ENCODE assay signal across 14 cellular contexts in genomic region chr12:122696922-122697321, GRCh38. TPM values are rescaled to one million over a fixed set of nuclear protein-coding genes. Genes with fewer than 3 reads are reported as not detected.
DNase-seq lines count a peak whose midpoint lies in the region; ATAC-seq, FAIRE-seq and TF ChIP-seq lines count a peak whose summit lies in the region.
"Not testable (repeated sequence)": the region's sequence is repeated elsewhere in the genome, so short reads cannot be mapped to it uniquely, and the experiment has no call there.
"Had no signal": no experiment of that assay in that cellular context is flagged by ENCODE, and none has a peak within 500 bp of the region (broad histone marks: within the 10 kb centered on the region; RNA-seq: fewer than 3 reads in every experiment).

No MANE protein-coding gene starts in this region.

- H3K27me3 ChIP-seq in Caco-2 (replicated peaks; ENCODE audit: control insufficient read depth, insufficient read depth, low read length); RWPE2 (ENCODE audit: insufficient read depth, poor library complexity, severe bottlenecking); mammary epithelial cell (ENCODE audit: insufficient read depth, low read length); esophagus (ENCODE audit: control insufficient read depth in 1 of 2, insufficient read depth in 2 of 2, low read length in 2 of 2); keratinocyte (ENCODE audit: control insufficient read depth, extremely low read depth, insufficient read depth, low read length); trophoblast cell (ENCODE audit: insufficient read depth, low read length): not testable (repeated sequence)

- H4K12ac ChIP-seq in trophoblast cell (ENCODE audit: low read depth, low read length): not testable (repeated sequence)

- not testable (repeated sequence) for H3K27me3 Mint-ChIP-seq in Caco-2 (ENCODE audit: insufficient read depth, unreplicated experiment); stimulated activated naive B cell treated with anti-CD40 and anti-IgM and Interleukin-4, amounts not matched to agents 10 μg/mL and 1 μg/mL and 100 μg/mL, for 72 hours

- H3K27ac Mint-ChIP-seq in Caco-2 (ENCODE audit: unreplicated experiment): peak overlapping the region; percentile 36
- H3K27ac Mint-ChIP-seq in stimulated activated naive B cell treated with anti-CD40 and anti-IgM and Interleukin-4, amounts not matched to agents 10 μg/mL and 1 μg/mL and 100 μg/mL, for 72 hours: peak overlapping the region; percentile 65

- not testable (repeated sequence) for H3K79me2 ChIP-seq in mammary epithelial cell (ENCODE audit: insufficient read depth, low read length); keratinocyte (ENCODE audit: control insufficient read depth, insufficient read depth, low read length); trophoblast cell (ENCODE audit: control insufficient read depth, insufficient read depth, low read length, poor library complexity)

- not testable (repeated sequence) for H2BK5ac ChIP-seq in trophoblast cell (ENCODE audit: low read depth, low read length, poor library complexity)

- H4K8ac ChIP-seq in trophoblast cell (ENCODE audit: low read depth, low read length): not testable (repeated sequence)

- not testable (repeated sequence) for H3K9me3 ChIP-seq in Caco-2; RWPE2 (ENCODE audit: severe bottlenecking); mammary epithelial cell (replicated peaks; ENCODE audit: insufficient read depth, low read length); esophagus (ENCODE audit: control insufficient read depth in 2 of 2, insufficient read depth in 1 of 2, low read depth in 1 of 2, low read length in 1 of 2); keratinocyte (ENCODE audit: control insufficient read depth, low read depth, low read length); trophoblast cell (ENCODE audit: insufficient read depth, low read depth, low read length)

- CTCF ChIA-PET in Caco-2 (lab: Charles Lee); mammary epithelial cell (lab: Charles Lee; ENCODE audit: low non-redundant PET): not testable (repeated sequence)

- H3K4me3 Mint-ChIP-seq in Caco-2 (ENCODE audit: unreplicated experiment): peak overlapping the region; percentile 51
- not testable (repeated sequence) for H3K4me3 Mint-ChIP-seq in stimulated activated naive B cell treated with anti-CD40 and anti-IgM and Interleukin-4, amounts not matched to agents 10 μg/mL and 1 μg/mL and 100 μg/mL, for 72 hours

- 33% methylated on average over 2 of the region's 2 CpGs for WGBS in mammary epithelial cell (ENCODE audit: low coverage, missing lambda C conversion rate)
- 47 to 67% methylated on average over 2 of the region's 2 CpGs for WGBS in esophagus, 2 donors
- WGBS in trophoblast cell (ENCODE audit: extremely low coverage, insufficient coverage, insufficient read length): no CpG with 5 or more reads among the region's 2 CpGs

- not testable (repeated sequence) for H3K4me3 ChIP-seq in Caco-2 (ENCODE audit: low read depth, low read length); RWPE2 (ENCODE audit: severe bottlenecking); mammary epithelial cell (replicated peaks in 1 of 3; ENCODE audit: insufficient read depth in 1 of 3, low read depth in 2 of 3, low read length in 3 of 3); esophagus (ENCODE audit: low read depth in 1 of 2, low read length in 2 of 2); keratinocyte (ENCODE audit: control insufficient read depth in 2 of 3, extremely low read depth in 1 of 3, insufficient read depth in 2 of 3, low read depth in 1 of 3, low read length in 3 of 3); trophoblast cell (ENCODE audit: low read depth, low read length)

- H2BK12ac ChIP-seq in trophoblast cell (ENCODE audit: low read length): not testable (repeated sequence)

- not testable (repeated sequence) for BruUV-seq in Caco-2 (replicated peaks; lab: Mats Ljungman, UMichigan); mammary epithelial cell (replicated peaks; lab: Mats Ljungman, UMichigan)

- not testable (repeated sequence) for H3K36me3 Mint-ChIP-seq in Caco-2 (ENCODE audit: insufficient read depth, unreplicated experiment); stimulated activated naive B cell treated with anti-CD40 and anti-IgM and Interleukin-4, amounts not matched to agents 10 μg/mL and 1 μg/mL and 100 μg/mL, for 72 hours

- not testable (repeated sequence) for H3K9me1 ChIP-seq in keratinocyte (ENCODE audit: control insufficient read depth, extremely low read depth, insufficient read depth, low read length)

- not testable (repeated sequence) for H3K4ac ChIP-seq in trophoblast cell (ENCODE audit: low read depth, low read length)

- dilution Hi-C loops in mammary epithelial cell (cut with HindIII; ENCODE audit: low sequenced_read_pairs); keratinocyte (cut with MboI; ENCODE audit: extremely low pct_ligation_motif_present, low sequenced_read_pairs): not testable (repeated sequence)

- not testable (repeated sequence) for H3K18ac ChIP-seq in trophoblast cell (ENCODE audit: low read length)

- in situ Hi-C loops in mammary epithelial cell (cut with MboI; ENCODE audit: low sequenced_read_pairs in 2 of 2): not testable (repeated sequence)

- H3K9ac ChIP-seq in mammary epithelial cell (ENCODE audit: insufficient read depth, low read length); keratinocyte (ENCODE audit: control insufficient read depth, extremely low read depth, insufficient read depth, low read length); trophoblast cell (ENCODE audit: low read length): not testable (repeated sequence)

- H2AK5ac ChIP-seq in trophoblast cell (ENCODE audit: low read length): not testable (repeated sequence)

- H3K23ac ChIP-seq in trophoblast cell (ENCODE audit: low read length): not testable (repeated sequence)

- not testable (repeated sequence) for H3K14ac ChIP-seq in trophoblast cell (ENCODE audit: low read length)

- H3K36me3 ChIP-seq in Caco-2 (ENCODE audit: control insufficient read depth, insufficient read depth, low read length); RWPE2 (ENCODE audit: low read depth); mammary epithelial cell (ENCODE audit: insufficient read depth, low read length); esophagus (ENCODE audit: control insufficient read depth in 2 of 2, insufficient read depth in 2 of 2, low read length in 1 of 2); keratinocyte (ENCODE audit: control insufficient read depth in 2 of 2, extremely low read depth in 1 of 2, insufficient read depth in 2 of 2, low read length in 2 of 2); trophoblast cell (ENCODE audit: control insufficient read depth in 1 of 2, insufficient read depth in 2 of 2, low read length in 2 of 2): not testable (repeated sequence)

- H3K4me2 ChIP-seq in mammary epithelial cell (ENCODE audit: insufficient read depth, low read depth, low read length) (peak overlapping the region; percentile 54), keratinocyte (ENCODE audit: control insufficient read depth, extremely low read depth, insufficient read depth, low read depth, low read length) (peak overlapping the region; percentile 48), trophoblast cell (ENCODE audit: low read length) (peak overlapping the region; percentile 41)

- intact Hi-C loops in Caco-2 (cut with micrococcal nuclease; ENCODE audit: unreplicated experiment); mammary epithelial cell (cut with micrococcal nuclease): not testable (repeated sequence)

- peak; percentile 28; the same call in 1 of the 3 replicates for ATAC-seq in RWPE2 (ENCODE audit: low read depth)
- not testable (repeated sequence) for ATAC-seq in stimulated activated naive B cell treated with anti-CD40 and anti-IgM and Interleukin-4, amounts not matched to agents 10 μg/mL and 1 μg/mL and 100 μg/mL, for 72 hours (replicated peaks)

- not testable (repeated sequence) for H4K20me1 ChIP-seq in mammary epithelial cell (ENCODE audit: insufficient read depth, low read length); keratinocyte (ENCODE audit: control insufficient read depth, extremely low read depth, insufficient read depth, low read length)

- not testable (repeated sequence) for H3K79me1 ChIP-seq in trophoblast cell (ENCODE audit: low read length)

- H3K27ac ChIP-seq in RWPE2 (ENCODE audit: poor library complexity, severe bottlenecking) (peak overlapping the region; percentile 39), esophagus (ENCODE audit: low read depth in 2 of 2, low read length in 1 of 2) (peak overlapping the region; percentile 13 to 27), trophoblast cell (ENCODE audit: low read depth, low read length) (peak overlapping the region; percentile 77)
- not testable (repeated sequence) for H3K27ac ChIP-seq in mammary epithelial cell (ENCODE audit: insufficient read depth, low read depth, low read length); keratinocyte (ENCODE audit: control insufficient read depth, insufficient read depth, low read length)

- peak; percentile 38 to 50 for DNase-seq in Caco-2
- DNase-seq in HT-29 (ENCODE audit: low spot score): peak; percentile 77
- not testable (repeated sequence) for DNase-seq in RWPE2 (ENCODE audit: low spot score); mammary epithelial cell; keratinocyte (ENCODE audit: low read depth, low spot score); stimulated activated naive B cell treated with anti-CD40 and anti-IgM and Interleukin-4, amounts not matched to agents 10 μg/mL and 1 μg/mL and 100 μg/mL, for 72 hours
- peak; percentile 39 to 77 for DNase-seq in trophoblast cell

- not testable (repeated sequence) for H4K91ac ChIP-seq in trophoblast cell (ENCODE audit: low read depth, low read length)

- H3K9me3 Mint-ChIP-seq in Caco-2 (ENCODE audit: unreplicated experiment); stimulated activated naive B cell treated with anti-CD40 and anti-IgM and Interleukin-4, amounts not matched to agents 10 μg/mL and 1 μg/mL and 100 μg/mL, for 72 hours: not testable (repeated sequence)

- peak; percentile 17 for FAIRE-seq in keratinocyte (lab: Jason Lieb, UNC)

- H3K4me1 Mint-ChIP-seq in Caco-2 (ENCODE audit: low read depth, unreplicated experiment): peaks cover 30% of the 10 kb centered on the region
- not testable (repeated sequence) for H3K4me1 Mint-ChIP-seq in stimulated activated naive B cell treated with anti-CD40 and anti-IgM and Interleukin-4, amounts not matched to agents 10 μg/mL and 1 μg/mL and 100 μg/mL, for 72 hours

- not testable (repeated sequence) for TF ChIP-seq CTCF in Caco-2 (IDR thresholded peaks at IDR 0.05; ENCODE audit: insufficient read depth in 1 of 2, low read depth in 1 of 2, low read length in 1 of 2, severe bottlenecking in 1 of 2, unreplicated experiment in 1 of 2); RWPE2 (IDR thresholded peaks at IDR 0.05; ENCODE audit: poor library complexity, severe bottlenecking); mammary epithelial cell (conservative IDR thresholded peaks at IDR 0.05 in 1 of 2, IDR thresholded peaks at IDR 0.05 in 1 of 2; ENCODE audit: extremely low read depth in 1 of 2, insufficient read depth in 1 of 2, low read depth in 1 of 2, low read length in 2 of 2); keratinocyte (optimal IDR thresholded peaks at IDR 0.05 in 1 of 3, IDR thresholded peaks at IDR 0.05 in 1 of 3, conservative IDR thresholded peaks at IDR 0.05 in 1 of 3; ENCODE audit: extremely low read depth in 1 of 3, insufficient read depth in 2 of 3, low read length in 3 of 3)

- H3K4me1 ChIP-seq in Caco-2: peaks cover 15% of the 10 kb centered on the region
- H3K4me1 ChIP-seq in RWPE2 (ENCODE audit: insufficient read depth, poor library complexity, severe bottlenecking): peaks cover 25% of the 10 kb centered on the region
- peaks cover 12% of the 10 kb centered on the region for H3K4me1 ChIP-seq in mammary epithelial cell (ENCODE audit: insufficient read depth, low read length)
- not testable (repeated sequence) for H3K4me1 ChIP-seq in esophagus (ENCODE audit: control insufficient read depth in 2 of 2, insufficient read depth in 2 of 2, low read length in 1 of 2)
- peaks cover 24% of the 10 kb centered on the region for H3K4me1 ChIP-seq in keratinocyte (ENCODE audit: control insufficient read depth, extremely low read depth, insufficient read depth, low read length)
- H3K4me1 ChIP-seq in trophoblast cell (ENCODE audit: control insufficient read depth in 1 of 2, insufficient read depth in 2 of 2, low read length in 2 of 2): peaks cover 11% of the 10 kb centered on the region in 2 experiments

- H2BK120ac ChIP-seq in trophoblast cell (ENCODE audit: insufficient read depth, low read length, poor library complexity): not testable (repeated sequence)

- H2AFZ ChIP-seq in mammary epithelial cell (ENCODE audit: low read depth, low read length) (peak overlapping the region; percentile 39), keratinocyte (ENCODE audit: control insufficient read depth, low read length) (peak overlapping the region; percentile 20)
- not testable (repeated sequence) for H2AFZ ChIP-seq in trophoblast cell (ENCODE audit: insufficient read depth, low read length, poor library complexity)

- POLR2A ChIA-PET in Caco-2 (lab: Charles Lee): interaction anchor here (0.6 kb wide), 1 partner anchor 649 kb away, joined by 3 read pairs; no protein-coding TSS in a partner anchor

RNA-seq across cellular contexts. Expression of gene HCAR2, which starts 6.2 kb away (rescaled TPM):
- 0.16 and 0.18 TPM in 2 replicates for total RNA-seq in Caco-2 (2022)
- 0.56 and 1.1 TPM in 2 replicates for total RNA-seq in HT-29 (2014; rRNA removed; shearing (Covaris generic))
- total RNA-seq in mammary epithelial cell: under 1 TPM; 0.17 to 0.28 TPM
- 0.19 TPM for polyA plus RNA-seq in mammary epithelial cell
- not detected for polyA minus RNA-seq in mammary epithelial cell
- 10 to 100 TPM; 35.6 to 53.2 TPM for polyA plus RNA-seq in esophagus
- 8.8 to 30.1 TPM (median 18.3 TPM) in 3 replicates for polyA plus RNA-seq in keratinocyte
- polyA plus RNA-seq in keratinocyte (2011; ENCODE audit: low read depth): 5.5 TPM
- 5.5 and 6.0 TPM in 2 replicates for polyA plus RNA-seq in keratinocyte (2011; cell fraction: cytosol; rRNA removed)
- polyA plus RNA-seq in keratinocyte (2011; cell fraction: nucleus; rRNA removed): 55.9 and 66.7 TPM in 2 replicates
- polyA plus RNA-seq in keratinocyte (2012; ENCODE audit: low replicate concordance): 5.0 and 14.9 TPM in 2 replicates
- 10.9 to 46.7 TPM (median 20.8 TPM) in 3 replicates for polyA minus RNA-seq in keratinocyte
- 2.7 TPM for polyA minus RNA-seq in keratinocyte (2011; cell fraction: cytosol; rRNA and poly(A)+ RNA removed)
- polyA minus RNA-seq in keratinocyte (2011; cell fraction: nucleus; rRNA and poly(A)+ RNA removed): 30.8 and 36.6 TPM in 2 replicates
- 0.42 and 0.55 TPM in 2 replicates for polyA plus RNA-seq in trophoblast cell (2013)
- total RNA-seq: B cell; CD4-positive, CD25-positive, alpha-beta regulatory T cell; CD8-positive, alpha-beta T cell; Daoy; HFFc6 had no signal
- polyA plus RNA-seq: AG04450; CD4-positive, CD25-positive, alpha-beta regulatory T cell had no signal

RNA-seq across cellular contexts. Expression of gene HCAR3, which starts 19.7 kb away (rescaled TPM):
- total RNA-seq in Caco-2 (2022): 0.28 and 0.32 TPM in 2 replicates
- 0.73 and 1.3 TPM in 2 replicates for total RNA-seq in HT-29 (2014; rRNA removed; shearing (Covaris generic))
- under 1 TPM; 0.33 to 0.78 TPM for total RNA-seq in mammary epithelial cell
- polyA plus RNA-seq in mammary epithelial cell: 0.65 TPM
- not detected for polyA minus RNA-seq in mammary epithelial cell
- polyA plus RNA-seq in esophagus: 10 to 100 TPM in 1 of 2 donors, 1 to 10 TPM in 1; 7.5 to 10.2 TPM
- polyA plus RNA-seq in keratinocyte: 2.8 to 13.9 TPM (median 12.1 TPM) in 3 replicates
- polyA plus RNA-seq in keratinocyte (2011; ENCODE audit: low read depth): 5.5 TPM
- 3.0 and 3.2 TPM in 2 replicates for polyA plus RNA-seq in keratinocyte (2011; cell fraction: cytosol; rRNA removed)
- polyA plus RNA-seq in keratinocyte (2011; cell fraction: nucleus; rRNA removed): 31.3 and 43.0 TPM in 2 replicates
- 1.8 and 9.0 TPM in 2 replicates for polyA plus RNA-seq in keratinocyte (2012; ENCODE audit: low replicate concordance)
- polyA minus RNA-seq in keratinocyte: 1.6 to 30.6 TPM (median 17.7 TPM) in 3 replicates
- polyA minus RNA-seq in keratinocyte (2011; cell fraction: cytosol; rRNA and poly(A)+ RNA removed): 1.5 TPM
- polyA minus RNA-seq in keratinocyte (2011; cell fraction: nucleus; rRNA and poly(A)+ RNA removed): 14.2 and 20.9 TPM in 2 replicates
- polyA plus RNA-seq in trophoblast cell (2013): 0.08 and 0.10 TPM in 2 replicates
- total RNA-seq: CD4-positive, CD25-positive, alpha-beta regulatory T cell; CD8-positive, alpha-beta T cell; Daoy; HFFc6 had no signal
- polyA plus RNA-seq: AG04450; CD4-positive, CD25-positive, alpha-beta regulatory T cell had no signal

RNA-seq across cellular contexts. Expression of gene HCAR1, which starts 33.7 kb away (rescaled TPM):
- 3.7 and 5.2 TPM in 2 replicates for total RNA-seq in Caco-2 (2022)
- 31.8 and 38.4 TPM in 2 replicates for total RNA-seq in HT-29 (2014; rRNA removed; shearing (Covaris generic))
- total RNA-seq in mammary epithelial cell: 1 to 10 TPM; 5.5 to 8.8 TPM
- 4.3 TPM for polyA plus RNA-seq in mammary epithelial cell
- 14.1 TPM for polyA minus RNA-seq in mammary epithelial cell
- under 1 TPM; 0.15 to 0.18 TPM for polyA plus RNA-seq in esophagus
- 0.03 to 0.10 TPM (median 0.07 TPM) in 3 replicates for polyA plus RNA-seq in keratinocyte
- not detected for polyA plus RNA-seq in keratinocyte (2011; ENCODE audit: low read depth)
- polyA plus RNA-seq in keratinocyte (2011; cell fraction: cytosol; rRNA removed): 0.02 and 0.04 TPM in 2 replicates
- 0.08 and 0.15 TPM in 2 replicates for polyA plus RNA-seq in keratinocyte (2011; cell fraction: nucleus; rRNA removed)
- polyA plus RNA-seq in keratinocyte (2012; ENCODE audit: low replicate concordance): 0.16 TPM in 1 of 2 replicates, not detected in the other
- 0.10 to 0.36 TPM (median 0.20 TPM) in 3 replicates for polyA minus RNA-seq in keratinocyte
- not detected for polyA minus RNA-seq in keratinocyte (2011; cell fraction: cytosol; rRNA and poly(A)+ RNA removed)
- not detected in 2 replicates for polyA minus RNA-seq in keratinocyte (2011; cell fraction: nucleus; rRNA and poly(A)+ RNA removed)
- polyA plus RNA-seq in trophoblast cell (2013): 0.03 TPM in 2 replicates
- total RNA-seq: B cell; CD4-positive, CD25-positive, alpha-beta regulatory T cell; CD8-positive, alpha-beta T cell; HFFc6 had no signal
- polyA plus RNA-seq: CD4-positive, CD25-positive, alpha-beta regulatory T cell had no signal

RNA-seq across cellular contexts. Expression of gene DENR, which starts 55.7 kb away (rescaled TPM):
- total RNA-seq in Caco-2 (2022): 83.2 and 83.8 TPM in 2 replicates
- total RNA-seq in HT-29 (2014; rRNA removed; shearing (Covaris generic)): 30.8 and 31.4 TPM in 2 replicates
- 10 to 100 TPM; 42.5 to 73.0 TPM for total RNA-seq in mammary epithelial cell
- 23.0 TPM for polyA plus RNA-seq in mammary epithelial cell
- polyA minus RNA-seq in mammary epithelial cell: 38.3 TPM
- 10 to 100 TPM; 24.2 to 27.6 TPM for polyA plus RNA-seq in esophagus
- 31.1 to 59.8 TPM (median 37.8 TPM) in 3 replicates for polyA plus RNA-seq in keratinocyte
- polyA plus RNA-seq in keratinocyte (2011; ENCODE audit: low read depth): 135 TPM
- 37.4 and 53.6 TPM in 2 replicates for polyA plus RNA-seq in keratinocyte (2011; cell fraction: cytosol; rRNA removed)
- 25.7 and 34.7 TPM in 2 replicates for polyA plus RNA-seq in keratinocyte (2011; cell fraction: nucleus; rRNA removed)
- 36.3 and 52.4 TPM in 2 replicates for polyA plus RNA-seq in keratinocyte (2012; ENCODE audit: low replicate concordance)
- polyA minus RNA-seq in keratinocyte: 7.7 to 19.5 TPM (median 9.3 TPM) in 3 replicates
- 18.2 TPM for polyA minus RNA-seq in keratinocyte (2011; cell fraction: cytosol; rRNA and poly(A)+ RNA removed)
- 8.3 and 13.5 TPM in 2 replicates for polyA minus RNA-seq in keratinocyte (2011; cell fraction: nucleus; rRNA and poly(A)+ RNA removed)
- polyA plus RNA-seq in trophoblast cell (2013): 43.8 and 44.0 TPM in 2 replicates
